Comparison of ENCODE assay signal across 9 cellular contexts in genomic region chr11:7577883-7578242, GRCh38.
DNase-seq lines count a peak whose midpoint lies in the region; ATAC-seq and TF ChIP-seq lines count a peak whose summit lies in the region.
"Had no signal": no experiment of that assay in that cellular context is flagged by ENCODE, and none has a peak within 500 bp of the region (broad histone marks: within the 10 kb centered on the region; RNA-seq: fewer than 3 reads in every experiment).

No MANE protein-coding gene starts in this region.

- H3K4me3 ChIP-seq in body of pancreas (no peak overlapping the region), thoracic aorta (peak overlapping the region; percentile 70)

- H3K4me1 ChIP-seq in body of pancreas (peaks cover 18% of the 10 kb centered on the region), thoracic aorta (ENCODE audit: control insufficient read depth in 1 of 2, low read depth in 2 of 2) (peaks cover 34 to 69% of the 10 kb centered on the region in 2 donors)

- no peak for TF ChIP-seq POLR2A in body of pancreas (IDR thresholded peaks at IDR 0.05)

- DNase-seq in DMS79 (lab: John Stamatoyannopoulos, UW) (peak; percentile 39), HT1080 (ENCODE audit: low read depth) (peak; percentile 28), body of pancreas (no peak), left kidney (ENCODE audit: low read depth, low spot score) (peak; percentile 74), thoracic aorta (ENCODE audit: low spot score) (no peak), mesenteric fat pad (ENCODE audit: low spot score) (no peak)
- DNase-seq in activated CD8-positive, alpha-beta memory T cell treated with anti-CD3 and anti-CD28 coated beads, Interleukin-2, amount 50 U/mL, for 48 hours: no peak
- DNase-seq: naive B cell had no signal

- H3K27me3 ChIP-seq in body of pancreas (no peaks in the 10 kb centered on the region), thoracic aorta (replicated peaks; ENCODE audit: insufficient read depth) (no peaks in the 10 kb centered on the region)

- H3K27ac ChIP-seq in body of pancreas: peak overlapping the region; percentile 9 to 37 (median 20)
- H3K27ac ChIP-seq in thoracic aorta: peak overlapping the region; percentile 89 to 91

- no peak for ATAC-seq in body of pancreas
- peak; percentile 2 for ATAC-seq in thoracic aorta (ENCODE audit: insufficient number of reproducible peaks, low FRiP score, low read depth)
- no peak for ATAC-seq in HG03039 (IDR thresholded peaks at IDR 0.05; ENCODE audit: unreplicated experiment)

- intact Hi-C loops in body of pancreas (cut with DNase I): no loop called here

- H3K36me3 ChIP-seq in body of pancreas (replicated peaks in 1 of 2; ENCODE audit: insufficient read depth in 1 of 2, low read depth in 2 of 2): no peaks in the 10 kb centered on the region
- no peaks in the 10 kb centered on the region for H3K36me3 ChIP-seq in thoracic aorta

- 25 to 47% methylated on average over 8 of the region's 8 CpGs for WGBS in body of pancreas, 2 donors

- H3K9me3 ChIP-seq in body of pancreas (no peaks in the 10 kb centered on the region), thoracic aorta (no peaks in the 10 kb centered on the region)

- TF ChIP-seq CTCF in body of pancreas (IDR thresholded peaks at IDR 0.05) (no peak), thoracic aorta (IDR thresholded peaks at IDR 0.05) (no peak)

Comparison
In these comparisons a context has a peak if more than half of its experiments do, and no peak if none do; other contexts are left out.
1. DNase-seq: peak in DMS79 (single experiment), HT1080 (single experiment) and left kidney (single experiment); none in body of pancreas (0 of 4), thoracic aorta (single experiment), activated CD8-positive, alpha-beta memory T cell treated with anti-CD3 and anti-CD28 coated beads, Interleukin-2, amount 50 U/mL, for 48 hours (single experiment) and mesenteric fat pad (single experiment).